26 cellular contexts compared by ENCODE assay signal in genomic region chr3:44412365-44412764, GRCh38.
"Had no signal": no experiment of that assay in that cellular context is flagged by ENCODE, and none has a peak within 500 bp of the region (broad histone marks: within the 10 kb centered on the region; RNA-seq: fewer than 3 reads in every experiment).

No MANE protein-coding gene starts in this region.

- H3K27ac ChIP-seq: Peyer's patch, RWPE1, SJSA1 had no signal

- H3K27me3 Mint-ChIP-seq: activated naive CD4-positive, alpha-beta T cell treated with anti-CD3 and anti-CD28 coated beads, Interleukin-2, amount 50 U/mL, for 24 hours had no signal

- ATAC-seq: activated CD8-positive, alpha-beta T cell treated with anti-CD3 and anti-CD28 coated beads, Interleukin-2, amount 10 ng/mL, durations not matched to agents 7 days and 5 days; SK-N-SH treated with all-trans-retinoic acid at 6 μM for 48 hours; WTC11 had no signal

- H3K4me3 Mint-ChIP-seq: activated CD8-positive, alpha-beta T cell treated with anti-CD3 and anti-CD28 coated beads, Interleukin-2, amount 10 ng/mL, durations not matched to agents 7 days and 5 days; activated naive CD4-positive, alpha-beta T cell treated with anti-CD3 and anti-CD28 coated beads, Interleukin-2, amount 50 U/mL, for 24 hours; WTC11 had no signal

- H3K9me3 ChIP-seq: MG63, Peyer's patch, SJSA1 had no signal

- H3K4me3 ChIP-seq: MG63, Peyer's patch, SJSA1 had no signal

- H3K36me3 Mint-ChIP-seq: WTC11 had no signal

- H3K36me3 ChIP-seq: MG63, Peyer's patch, SJSA1 had no signal

- H3K4me1 ChIP-seq: Peyer's patch, SJSA1 had no signal

- H3K9me3 Mint-ChIP-seq: activated naive CD4-positive, alpha-beta T cell treated with anti-CD3 and anti-CD28 coated beads, Interleukin-2, amount 50 U/mL, for 24 hours; WTC11 had no signal

- H3K27ac Mint-ChIP-seq: activated CD8-positive, alpha-beta T cell treated with anti-CD3 and anti-CD28 coated beads, Interleukin-2, amount 10 ng/mL, durations not matched to agents 7 days and 5 days; activated naive CD4-positive, alpha-beta T cell treated with anti-CD3 and anti-CD28 coated beads, Interleukin-2, amount 50 U/mL, for 24 hours; WTC11 had no signal

- H3K4me1 Mint-ChIP-seq: activated naive CD4-positive, alpha-beta T cell treated with anti-CD3 and anti-CD28 coated beads, Interleukin-2, amount 50 U/mL, for 24 hours had no signal

- H3K27me3 ChIP-seq: MG63, Peyer's patch, SJSA1 had no signal

- DNase-seq: activated CD4-positive, alpha-beta T cell treated with anti-CD3 and anti-CD28 coated beads for 48 hours; activated CD4-positive, alpha-beta T cell treated with anti-CD3 and anti-CD28 coated beads, Interleukin-2, amount 50 U/mL, for 4 hours; activated CD4-positive, CD25-positive, alpha-beta regulatory T cell treated with anti-CD3 and anti-CD28 coated beads, Interleukin-2, amount 50 U/mL, for 72 hours; activated CD8-positive, alpha-beta memory T cell treated with anti-CD3 and anti-CD28 coated beads, Interleukin-2, amount 50 U/mL, for 48 hours; activated CD8-positive, alpha-beta T cell treated with anti-CD3 and anti-CD28 coated beads, Interleukin-2, amount 10 ng/mL, durations not matched to agents 7 days and 5 days; activated T-cell treated with anti-CD3 and anti-CD28 coated beads, Interleukin-2, amount 50 U/mL, for 1 hour; aorta; MG63; MV-4-11; NCI-H1092 treated with DMSO at 0.1 percent for 48 hours; NCI-H1417 treated with DMSO at 0.1 percent for 48 hours; NCI-H1694 treated with DMSO at 0.1 percent for 48 hours; NCI-H2029 treated with DMSO at 0.1 percent for 48 hours; NCI-H345; NCI-H510A; NCI-H69; NK-92 treated with Interleukin-12 subunit alpha and Interleukin-12 subunit beta, amount 100 ng/mL, for 24 hours; OCI-M1; Peyer's patch; Right ventricle myocardium superior; SW 1271 had no signal
